8 cellular contexts compared by ENCODE assay signal in the genomic region with DNA sequence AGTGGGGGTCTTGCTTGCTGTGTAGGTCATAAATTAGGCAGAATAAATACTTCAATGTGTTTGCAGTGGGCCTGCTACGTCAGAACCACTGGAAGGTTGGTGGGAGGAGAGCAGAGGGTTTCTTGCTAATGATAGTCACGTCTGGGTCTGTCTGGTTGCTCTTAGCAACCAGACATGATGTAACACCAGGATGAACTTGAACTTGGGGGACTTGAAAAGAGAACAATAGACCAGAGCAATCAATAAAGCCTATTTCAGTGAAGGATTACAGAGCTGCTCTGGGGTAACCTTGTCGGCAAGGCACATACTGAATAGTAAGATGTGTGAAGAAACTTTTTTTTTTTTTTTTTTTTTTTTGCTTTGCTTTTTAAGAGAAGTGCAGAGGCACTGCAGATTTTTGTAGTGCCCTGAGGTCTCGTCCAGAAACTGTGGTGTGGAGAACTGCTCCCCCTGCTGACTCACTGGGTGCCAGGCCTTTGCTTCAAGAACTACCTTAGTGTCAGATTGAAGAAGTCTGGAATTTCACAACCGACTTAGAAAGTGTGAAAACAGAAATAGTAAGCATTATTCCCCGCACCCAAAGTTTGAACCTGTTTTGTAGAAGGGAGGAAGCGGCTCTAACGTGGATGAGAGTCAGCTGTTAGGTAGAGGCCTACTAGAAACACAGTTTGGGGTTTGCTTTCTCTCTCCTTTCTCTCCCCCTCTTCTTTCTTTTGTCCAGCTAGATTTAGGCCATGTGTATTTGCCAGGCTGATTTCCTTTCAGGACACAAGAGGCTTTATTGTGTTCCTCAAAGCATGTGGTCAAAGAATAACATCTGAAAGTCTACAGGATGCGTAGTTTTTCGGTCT.
DNase-seq lines count a peak whose midpoint lies in the region; ATAC-seq and TF ChIP-seq lines count a peak whose summit lies in the region.

No MANE protein-coding gene starts in this region.

- H3K27me3 Mint-ChIP-seq in endothelial cell (ENCODE audit: unreplicated experiment): peaks cover 8% of the 10 kb centered on the region

- POLR2A ChIA-PET in BJ (lab: Charles Lee): no interaction called here

- no peaks in the 10 kb centered on the region for H3K9me3 Mint-ChIP-seq in endothelial cell (ENCODE audit: unreplicated experiment)

- peak overlapping the region; percentile 52 for H3K4me3 Mint-ChIP-seq in endothelial cell (ENCODE audit: unreplicated experiment)

- DNase-seq in BJ (ENCODE audit: low read depth): peak; percentile 67
- DNase-seq in HT-29 (ENCODE audit: low spot score): peak; percentile 80
- peak; percentile 75 to 93 for DNase-seq in NOMO-1 (lab: John Stamatoyannopoulos, UW; ENCODE audit: unreplicated experiment in 2 of 2)
- peak; percentile 33 to 35 for DNase-seq in activated CD8-positive, alpha-beta memory T cell treated with anti-CD3 and anti-CD28 coated beads for 4 hours (ENCODE audit: low read depth in 2 of 2)
- peak; percentile 82 for DNase-seq in endothelial cell (ENCODE audit: low spot score)
- DNase-seq in middle frontal gyrus (ENCODE audit: extremely low spot score, low spot score): peak; percentile 68
- peak; percentile 29 to 34 for DNase-seq in stimulated activated CD8-positive, alpha-beta memory T cell treated with anti-CD3 and anti-CD28 coated beads, Interleukin-2, amount 100 ng/mL, for 1 hour (ENCODE audit: low read depth in 2 of 2)

- TF ChIP-seq CTCF in BJ (IDR thresholded peaks at IDR 0.05; ENCODE audit: insufficient read depth, low read depth, low read length): peak; percentile 88
- TF ChIP-seq CTCF in endothelial cell (IDR thresholded peaks at IDR 0.05; ENCODE audit: unreplicated experiment): peak; percentile 69

- peak overlapping the region; percentile 91 for H3K27ac Mint-ChIP-seq in endothelial cell (ENCODE audit: unreplicated experiment)

- H3K27me3 ChIP-seq in BJ (ENCODE audit: control insufficient read depth, insufficient read depth, low read length): no peaks in the 10 kb centered on the region; the same call in 1 of the 2 replicates

- H3K36me3 Mint-ChIP-seq in endothelial cell (ENCODE audit: low read depth, unreplicated experiment): no peaks in the 10 kb centered on the region

- ATAC-seq in GM19438 (IDR thresholded peaks at IDR 0.05; ENCODE audit: low read depth, unreplicated experiment): peak; percentile 74

- no peak overlapping the region for H3K4me3 ChIP-seq in BJ (ENCODE audit: low read depth, low read length)

- no peaks in the 10 kb centered on the region for H3K36me3 ChIP-seq in BJ (ENCODE audit: control insufficient read depth, insufficient read depth, low read length)

- CTCF ChIA-PET in BJ (lab: Yijun Ruan, JAX): interaction anchor here (0.7 to 4.0 kb wide), 11 partner anchors 10 to 605 kb away, joined by 3 to 28 read pairs (median 4); no protein-coding TSS in a partner anchor

- H3K4me1 Mint-ChIP-seq in endothelial cell (ENCODE audit: unreplicated experiment): peaks cover 52% of the 10 kb centered on the region

Comparison
In these comparisons a context has a peak if more than half of its experiments do, and no peak if none do; other contexts are left out.
1. DNase-seq: peak in every context shown above with its lines; median percentile 84 in NOMO-1; 82 in endothelial cell; 80 in HT-29; 68 in middle frontal gyrus; 67 in BJ; 34 in activated CD8-positive, alpha-beta memory T cell treated with anti-CD3 and anti-CD28 coated beads for 4 hours; 32 in stimulated activated CD8-positive, alpha-beta memory T cell treated with anti-CD3 and anti-CD28 coated beads, Interleukin-2, amount 100 ng/mL, for 1 hour.